In the genomic region with DNA sequence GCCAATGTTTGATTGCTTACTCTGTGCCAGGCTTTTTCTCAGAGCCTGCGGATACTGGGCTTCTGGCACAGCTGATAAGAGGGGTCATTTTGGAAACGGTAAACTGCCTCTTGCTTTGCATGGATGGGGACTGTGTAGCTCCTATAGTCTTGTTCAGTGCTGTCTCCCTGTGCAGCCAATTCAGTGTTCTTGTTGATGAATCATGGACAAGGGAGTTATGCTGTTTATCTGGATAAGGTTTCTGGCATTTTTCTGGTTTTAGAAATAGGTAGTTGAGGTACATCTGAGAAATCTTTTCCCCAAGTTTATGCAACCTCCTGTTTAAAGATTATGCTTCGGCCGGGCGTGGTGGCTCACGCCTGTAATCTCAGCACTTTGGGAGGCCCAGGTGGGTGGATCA, we compare ENCODE assay signal across 24 cellular contexts.
"Had no signal": no experiment of that assay in that cellular context is flagged by ENCODE, and none has a peak within 500 bp of the region (broad histone marks: within the 10 kb centered on the region; RNA-seq: fewer than 3 reads in every experiment).

No MANE protein-coding gene starts in this region.

- H3K4me1 ChIP-seq: left lung, lower lobe of right lung, right atrium auricular region, right lobe of liver, stomach, testis, thyroid gland, transverse colon, upper lobe of left lung, vagina had no signal

- ATAC-seq: left colon; left lung; lower lobe of right lung; naive thymus-derived CD8-positive, alpha-beta T cell; right lobe of liver; stimulated activated naive B cell treated with anti-CD40 and anti-IgM and Interleukin-4, amounts not matched to agents 10 μg/mL and 1 μg/mL and 100 μg/mL, for 72 hours; stimulated activated naive CD8-positive, alpha-beta T cell treated with anti-CD3 and anti-CD28 coated beads, Interleukin-15, Interleukin-2, amounts not matched to agents 100 U/mL and 50 U/mL, for 24 hours had no signal

- H3K27ac ChIP-seq: left lung, lower lobe of right lung, neutrophil, right atrium auricular region, right lobe of liver, skin epidermis, stomach, testis, thyroid gland, transverse colon, upper lobe of left lung, vagina had no signal

- DNase-seq: kidney; left colon; left lung; lower lobe of right lung; mammary epithelial cell; mesenchymal stem cell; naive thymus-derived CD8-positive, alpha-beta T cell; occipital lobe; right lobe of liver; stimulated activated CD4-positive, alpha-beta T cell treated with anti-CD3 and anti-CD28 coated beads, Interleukin-12 subunit alpha, Interleukin-12 subunit beta, amount 100 ng/mL, for 4 hours; stimulated activated CD4-positive, alpha-beta T cell treated with anti-CD3 and anti-CD28 coated beads, Interleukin-15, amount 100 ng/mL, for 24 hours; stimulated activated CD4-positive, alpha-beta T cell treated with anti-CD3 and anti-CD28 coated beads, Interleukin-2, amount 100 ng/mL, for 24 hours; stimulated activated CD4-positive, alpha-beta T cell treated with anti-CD3 and anti-CD28 coated beads, Interleukin-4, amount 100 ng/mL, for 1 hour; stimulated activated naive B cell treated with anti-CD40 and anti-IgM and Interleukin-4, amounts not matched to agents 10 μg/mL and 1 μg/mL and 100 μg/mL, for 72 hours; stimulated activated naive CD8-positive, alpha-beta T cell treated with anti-CD3 and anti-CD28 coated beads, Interleukin-15, Interleukin-2, amounts not matched to agents 100 U/mL and 50 U/mL, for 24 hours; stomach; testis; thyroid gland; transverse colon; upper lobe of left lung had no signal

- H3K9me3 ChIP-seq: left lung, lower lobe of right lung, neutrophil, right atrium auricular region, right lobe of liver, stomach, testis, thyroid gland, transverse colon, upper lobe of left lung, vagina had no signal

- H3K4me3 ChIP-seq: left lung, lower lobe of right lung, right atrium auricular region, right lobe of liver, skin epidermis, stomach, testis, thyroid gland, transverse colon, upper lobe of left lung, vagina had no signal

- H3K27me3 ChIP-seq: left lung, right atrium auricular region, right lobe of liver, stomach, testis, thyroid gland, transverse colon, upper lobe of left lung, vagina had no signal

- H3K36me3 ChIP-seq: neutrophil, right atrium auricular region, vagina had no signal
